15 cellular contexts compared by ENCODE assay signal in genomic region chr16:75497558-75497957, GRCh38. TPM values are rescaled to one million over a fixed set of nuclear protein-coding genes. Genes with fewer than 3 reads are reported as not detected.
A peak's percentile ranks its signal among the peaks of the same experiment; 100 is the strongest.
DNase-seq lines count a peak whose midpoint lies in the region; ATAC-seq and TF ChIP-seq lines count a peak whose summit lies in the region.
"Had no signal": no experiment of that assay in that cellular context is flagged by ENCODE, and none has a peak within 500 bp of the region (broad histone marks: within the 10 kb centered on the region; RNA-seq: fewer than 3 reads in every experiment).

No MANE protein-coding gene starts in this region.

- no peaks in the 10 kb centered on the region for H3K9me3 ChIP-seq in body of pancreas
- H3K9me3 ChIP-seq in osteoblast (ENCODE audit: low read depth, low read length), result no peaks in the 10 kb centered on the region

- no peaks in the 10 kb centered on the region for H3K36me3 ChIP-seq in body of pancreas (replicated peaks in 1 of 2; ENCODE audit: insufficient read depth in 1 of 2, low read depth in 2 of 2)
- H3K36me3 ChIP-seq in osteoblast (ENCODE audit: insufficient read depth, low read length), result no peaks in the 10 kb centered on the region

- DNase-seq in DMS 273 (lab: John Stamatoyannopoulos, UW; ENCODE audit: unreplicated experiment) (peak; percentile 67), NCI-H2171 treated with DMSO at 0.1 percent for 48 hours (lab: John Stamatoyannopoulos, UW) (peak; percentile 75), body of pancreas (peak in 3 of 4 donors; percentile 47 to 48 (median 48)), pons (ENCODE audit: low spot score) (peak; percentile 40), DMS153 (lab: John Stamatoyannopoulos, UW) (no peak), osteoblast (ENCODE audit: insufficient read length, low spot score, missing footprints) (no peak), SW480 (ENCODE audit: low spot score) (no peak)
- DNase-seq in activated CD8-positive, alpha-beta memory T cell treated with anti-CD3 and anti-CD28 coated beads, Interleukin-2, amount 50 U/mL, for 4 hours, result no peak
- DNase-seq: AML-193; CD4-positive, alpha-beta memory T cell; H7; NCI-H1105 treated with DMSO at 0.1 percent for 48 hours; NCI-H1930; NCI-H524 treated with DMSO at 0.1 percent for 48 hours; PC-9 had no signal

- no peak for TF ChIP-seq CTCF in body of pancreas (IDR thresholded peaks at IDR 0.05)
- no peak for TF ChIP-seq CTCF in osteoblast (IDR thresholded peaks at IDR 0.05; ENCODE audit: extremely low read depth, low read depth, low read length)

- H3K27ac ChIP-seq in body of pancreas (peak overlapping the region in 2 of 4 donors; percentile 3 to 43), osteoblast (ENCODE audit: low read depth, low read length) (no peak overlapping the region)
- H3K27ac ChIP-seq: PC-9 had no signal

- no peak for ATAC-seq in body of pancreas

- WGBS in body of pancreas, 2 donors, result 22 to 31% methylated on average over 4 of the region's 4 CpGs

- no peak overlapping the region for H3K4me2 ChIP-seq in osteoblast (ENCODE audit: insufficient read depth, low read length)
- H3K4me2 ChIP-seq: PC-9 had no signal

- H4K20me1 ChIP-seq in osteoblast (ENCODE audit: insufficient read depth, low read length), result no peaks in the 10 kb centered on the region

- H3K27me3 ChIP-seq in body of pancreas (peaks cover 0 to 3% of the 10 kb centered on the region in 2 donors), osteoblast (ENCODE audit: insufficient read depth, low read length) (peaks cover 2% of the 10 kb centered on the region)

- intact Hi-C loops in body of pancreas (cut with DNase I), result no loop called here

- H3K4me3 ChIP-seq in body of pancreas, result no peak overlapping the region
- H3K4me3 ChIP-seq in osteoblast (ENCODE audit: insufficient read depth, low read length), result no peak overlapping the region
- H3K4me3 ChIP-seq: PC-9 had no signal

- H3K4me1 ChIP-seq in body of pancreas (peaks cover 31% of the 10 kb centered on the region), osteoblast (ENCODE audit: insufficient read depth, low read length) (no peaks in the 10 kb centered on the region)

- H2AFZ ChIP-seq in osteoblast (ENCODE audit: low read length), result no peak overlapping the region
- H2AFZ ChIP-seq: PC-9 had no signal

- no peaks in the 10 kb centered on the region for H3K79me2 ChIP-seq in osteoblast (ENCODE audit: insufficient read depth, low read length)

- no peak for TF ChIP-seq POLR2A in body of pancreas (IDR thresholded peaks at IDR 0.05)

RNA-seq across cellular contexts. Expression of gene CHST6, which starts 2.3 kb away (rescaled TPM):
- total RNA-seq in body of pancreas (under 1 TPM in 1 of 2 donors, not detected in 1; under 0.01 TPM), osteoblast (1.1 and 1.5 TPM in 2 replicates)

RNA-seq across cellular contexts. Expression of gene TMEM170A, which starts 33.1 kb away (rescaled TPM):
- total RNA-seq in body of pancreas (10 to 100 TPM; 17.1 TPM), osteoblast (11.6 and 13.6 TPM in 2 replicates)

RNA-seq across cellular contexts. Expression of gene CHST5, which starts 38.4 kb away (rescaled TPM):
- total RNA-seq in body of pancreas (not detected), osteoblast (under 0.01 TPM in 1 of 2 replicates, not detected in the other)
- total RNA-seq: CD4-positive, alpha-beta memory T cell had no signal

RNA-seq across cellular contexts. Expression of gene TMEM231, which starts 58.5 kb away (rescaled TPM):
- total RNA-seq in body of pancreas (1 to 10 TPM; 2.6 to 7.6 TPM), osteoblast (17.0 and 22.4 TPM in 2 replicates)

Comparison
In these comparisons a context has a peak if more than half of its experiments do, and no peak if none do; other contexts are left out.
1. DNase-seq: peak in DMS 273 (single experiment), NCI-H2171 treated with DMSO at 0.1 percent for 48 hours (single experiment), body of pancreas (3 of 4) and pons (single experiment); none in activated CD8-positive, alpha-beta memory T cell treated with anti-CD3 and anti-CD28 coated beads, Interleukin-2, amount 50 U/mL, for 4 hours (single experiment), DMS153 (single experiment), osteoblast (single experiment) and SW480 (single experiment).